ENCODE assay signal across 16 cellular contexts in the genomic region with DNA sequence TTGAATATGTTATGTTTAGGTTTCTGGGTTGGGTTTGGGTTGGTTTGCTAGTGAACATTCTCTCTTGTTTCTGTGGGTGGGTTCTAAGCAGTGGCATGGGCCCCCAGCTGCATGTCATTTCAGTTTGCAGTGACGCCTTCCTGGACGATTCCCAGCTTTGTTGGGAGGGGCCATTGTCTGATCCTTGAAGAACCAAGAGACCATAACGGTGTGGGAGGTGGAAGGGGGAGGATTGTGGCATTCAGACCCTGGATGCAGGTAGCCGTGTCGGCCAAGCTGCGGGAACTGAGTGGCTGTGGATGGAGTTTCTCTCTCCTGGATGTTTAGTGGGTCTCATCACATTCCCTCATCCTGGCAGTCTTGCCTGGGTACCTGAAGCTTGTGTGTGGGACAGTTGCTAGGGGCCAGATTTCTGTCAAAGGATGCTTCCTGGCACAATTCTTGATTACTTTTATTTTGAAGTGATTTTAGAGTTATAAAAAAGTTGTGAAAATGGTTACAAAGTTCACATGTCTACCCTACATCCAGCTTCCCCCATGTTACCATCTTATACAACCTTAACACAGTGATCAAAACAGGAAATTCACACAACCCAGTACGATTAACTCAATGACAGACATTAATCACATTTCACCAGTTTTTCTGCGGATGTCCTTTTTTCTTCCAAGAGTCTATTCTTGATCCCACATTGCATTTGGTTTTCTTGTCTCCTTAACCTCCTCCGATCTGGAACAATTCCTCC.
"Had no signal": no experiment of that assay in that cellular context is flagged by ENCODE, and none has a peak within 500 bp of the region (broad histone marks: within the 10 kb centered on the region; RNA-seq: fewer than 3 reads in every experiment).

No MANE protein-coding gene starts in this region.

- H3K4me3 ChIP-seq: tibial artery, vagina had no signal

- H3K4me1 ChIP-seq: parathyroid adenoma had no signal

- H3K9ac ChIP-seq: parathyroid adenoma had no signal

- H3K9me3 ChIP-seq: tibial artery, vagina had no signal

- ATAC-seq: esophagus mucosa, left colon had no signal

- H3K79me2 ChIP-seq: parathyroid adenoma had no signal

- DNase-seq: activated CD4-positive, alpha-beta T cell treated with anti-CD3 and anti-CD28 coated beads, Interleukin-2, amount 50 U/mL, for 4 hours; activated CD4-positive, CD25-positive, alpha-beta regulatory T cell treated with anti-CD3 and anti-CD28 coated beads, Interleukin-2, amount 50 U/mL, for 72 hours; activated naive CD4-positive, alpha-beta T cell treated with anti-CD3 and anti-CD28 coated beads, Interleukin-2, amount 50 U/mL, for 16 hours; activated T-cell treated with anti-CD3 and anti-CD28 coated beads, Interleukin-2, amount 50 U/mL, for 1 hour; endodermal cell; left colon; retina; stimulated activated CD4-positive, alpha-beta T cell treated with anti-CD3 and anti-CD28 coated beads, Interleukin-15, amount 100 ng/mL, for 24 hours; stimulated activated CD4-positive, alpha-beta T cell treated with anti-CD3 and anti-CD28 coated beads, Interleukin-4, amount 100 ng/mL, for 24 hours; tibial artery had no signal

- H3K27me3 Mint-ChIP-seq: brain had no signal

- H3K27ac Mint-ChIP-seq: brain; dendritic cell treated with granulocyte-macrophage colony-stimulating factor and Interleukin-4, amounts not matched to agents 40 ng/mL and 50 ng/mL, for 4 days; endodermal cell; T-helper 1 cell treated with Interleukin-12 subunit alpha and Interleukin-12 subunit beta and Interleukin-4 antibody, amounts not matched to agents 30 μg/mL and 1 μg/mL, for 36 hours had no signal

- H2AFZ ChIP-seq: parathyroid adenoma had no signal

- H3K36me3 ChIP-seq: vagina had no signal

- H3K9me3 Mint-ChIP-seq: dendritic cell treated with granulocyte-macrophage colony-stimulating factor and Interleukin-4, amounts not matched to agents 40 ng/mL and 50 ng/mL, for 4 days; T-helper 1 cell treated with Interleukin-12 subunit alpha and Interleukin-12 subunit beta and Interleukin-4 antibody, amounts not matched to agents 30 μg/mL and 1 μg/mL, for 36 hours had no signal

- H3K4me3 Mint-ChIP-seq: brain; dendritic cell treated with granulocyte-macrophage colony-stimulating factor and Interleukin-4, amounts not matched to agents 40 ng/mL and 50 ng/mL, for 4 days; endodermal cell; T-helper 1 cell treated with Interleukin-12 subunit alpha and Interleukin-12 subunit beta and Interleukin-4 antibody, amounts not matched to agents 30 μg/mL and 1 μg/mL, for 36 hours had no signal

- H3K27me3 ChIP-seq: tibial artery, vagina had no signal

- H3K27ac ChIP-seq: parathyroid adenoma, tibial artery, vagina had no signal
